1 cellular context compared by ENCODE assay signal in the genomic region with DNA sequence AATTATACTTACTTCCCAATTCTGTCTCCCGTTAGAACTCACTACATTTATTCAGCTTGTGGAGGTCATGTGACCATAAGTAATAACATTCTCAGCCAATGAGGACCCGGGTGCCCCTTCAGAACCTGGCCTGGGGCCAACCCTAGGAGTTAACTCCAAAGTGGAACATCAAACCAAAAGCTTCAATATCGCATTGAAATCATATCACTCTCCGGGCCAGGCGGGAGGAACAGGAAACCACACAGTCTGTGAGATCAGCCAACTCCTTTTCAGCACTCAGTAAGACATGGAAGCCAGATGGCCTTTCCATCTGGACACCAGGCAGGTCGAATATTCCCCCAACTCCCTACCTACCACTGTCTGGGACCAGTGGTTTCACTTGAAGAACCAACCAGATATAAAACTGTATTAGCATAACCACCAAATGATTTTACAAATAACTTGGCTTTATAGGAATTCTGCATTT.
TF ChIP-seq lines count a peak whose summit lies in the region.

No MANE protein-coding gene starts in this region.

TF ChIP-seq in K562, 482 proteins besides CTCF, POLR2A, EP300 and RAD21 (continued from another document and continues in another):
- TF ChIP-seq CXXC5 (CRISPR knock-in tag; IDR thresholded peaks at IDR 0.05) (peak; percentile 47), IRF1 (CRISPR knock-in tag; IDR thresholded peaks at IDR 0.05; ENCODE audit: borderline replicate concordance) (no peak), NEUROD1 (IDR thresholded peaks at IDR 0.05; ENCODE audit: borderline replicate concordance, low read depth, low read length, partially characterized antibody) (peak; percentile 25), TEAD1 (CRISPR knock-in tag; IDR thresholded peaks at IDR 0.05) (0 out of 4 replicates have a peak, but pooled peaks of 1 of the 2 experiments have one; percentile 11), MNT (conservative IDR thresholded peaks at IDR 0.05) (0 out of 4 replicates have a peak, but pooled peaks of 1 of the 2 experiments have one; percentile 14), ZNF24 (IDR thresholded peaks at IDR 0.05) (peak; percentile 1; the same call in 1 of the 2 replicates), TCF3 (CRISPR knock-in tag; IDR thresholded peaks at IDR 0.05) (peak; percentile 62), MEIS2 (IDR thresholded peaks at IDR 0.05; ENCODE audit: partially characterized antibody) (peak; percentile 56), POLR2AphosphoS5 (IDR thresholded peaks at IDR 0.05; ENCODE audit: control insufficient read depth, insufficient read depth, low read depth, low read length) (peak; percentile 71), RAD51 (IDR thresholded peaks at IDR 0.05; ENCODE audit: borderline replicate concordance, low read depth) (peak; percentile 94), ETV1 (tag; conservative IDR thresholded peaks at IDR 0.05; ENCODE audit: low read depth) (peak; percentile 84), ZC3H8 (IDR thresholded peaks at IDR 0.05) (no peak), NR2C2 (CRISPR knock-in tag; IDR thresholded peaks at IDR 0.05) (no peak), NR2C2 (tag; IDR thresholded peaks at IDR 0.05) (peak; percentile 41; the same call in 1 of the 2 replicates), CBFA2T3 (IDR thresholded peaks at IDR 0.05) (peak; percentile 70), NRF1 (conservative IDR thresholded peaks at IDR 0.05 in 1 of 2, IDR thresholded peaks at IDR 0.05 in 1 of 2) (0 out of 4 replicates have a peak, but pooled peaks of 1 of the 2 experiments have one; percentile 6), JUND (IDR thresholded peaks at IDR 0.05; ENCODE audit: borderline replicate concordance, low read depth, low read length) (peak; percentile 40; the same call in 1 of the 2 replicates), JUND (tag; IDR thresholded peaks at IDR 0.05; ENCODE audit: borderline replicate concordance, low read depth, low read length) (peak; percentile 51; the same call in 1 of the 3 replicates), ZNF146 (CRISPR knock-in tag; IDR thresholded peaks at IDR 0.05; ENCODE audit: unreplicated experiment) (no peak), SMARCC2 (IDR thresholded peaks at IDR 0.05; ENCODE audit: low read depth) (no peak), LARP7 (IDR thresholded peaks at IDR 0.05) (no peak), GABPA (tag; conservative IDR thresholded peaks at IDR 0.05; ENCODE audit: low read depth) (peak; percentile 67), ZNF197 (CRISPR knock-in tag; IDR thresholded peaks at IDR 0.05; ENCODE audit: low read depth) (no peak), DPF2 (IDR thresholded peaks at IDR 0.05) (peak; percentile 53), CTBP1 (IDR thresholded peaks at IDR 0.05; ENCODE audit: borderline replicate concordance) (0 out of 2 replicates have a peak, but pooled peaks have one; percentile 47)
- TF ChIP-seq, protein P1, sequence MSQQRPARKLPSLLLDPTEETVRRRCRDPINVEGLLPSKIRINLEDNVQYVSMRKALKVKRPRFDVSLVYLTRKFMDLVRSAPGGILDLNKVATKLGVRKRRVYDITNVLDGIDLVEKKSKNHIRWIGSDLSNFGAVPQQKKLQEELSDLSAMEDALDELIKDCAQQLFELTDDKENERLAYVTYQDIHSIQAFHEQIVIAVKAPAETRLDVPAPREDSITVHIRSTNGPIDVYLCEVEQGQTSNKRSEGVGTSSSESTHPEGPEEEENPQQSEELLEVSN (IDR thresholded peaks at IDR 0.05; ENCODE audit: borderline replicate concordance in 1 of 2, extremely low read depth in 1 of 2, insufficient read depth in 1 of 2, insufficient read length in 1 of 2, low read depth in 1 of 2, low read length in 1 of 2, poor library complexity in 1 of 2, severe bottlenecking in 1 of 2) = no peak
- TF ChIP-seq, protein P2, sequence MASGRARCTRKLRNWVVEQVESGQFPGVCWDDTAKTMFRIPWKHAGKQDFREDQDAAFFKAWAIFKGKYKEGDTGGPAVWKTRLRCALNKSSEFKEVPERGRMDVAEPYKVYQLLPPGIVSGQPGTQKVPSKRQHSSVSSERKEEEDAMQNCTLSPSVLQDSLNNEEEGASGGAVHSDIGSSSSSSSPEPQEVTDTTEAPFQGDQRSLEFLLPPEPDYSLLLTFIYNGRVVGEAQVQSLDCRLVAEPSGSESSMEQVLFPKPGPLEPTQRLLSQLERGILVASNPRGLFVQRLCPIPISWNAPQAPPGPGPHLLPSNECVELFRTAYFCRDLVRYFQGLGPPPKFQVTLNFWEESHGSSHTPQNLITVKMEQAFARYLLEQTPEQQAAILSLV (tag; IDR thresholded peaks at IDR 0.05) = no peak
- TF ChIP-seq, protein P3, sequence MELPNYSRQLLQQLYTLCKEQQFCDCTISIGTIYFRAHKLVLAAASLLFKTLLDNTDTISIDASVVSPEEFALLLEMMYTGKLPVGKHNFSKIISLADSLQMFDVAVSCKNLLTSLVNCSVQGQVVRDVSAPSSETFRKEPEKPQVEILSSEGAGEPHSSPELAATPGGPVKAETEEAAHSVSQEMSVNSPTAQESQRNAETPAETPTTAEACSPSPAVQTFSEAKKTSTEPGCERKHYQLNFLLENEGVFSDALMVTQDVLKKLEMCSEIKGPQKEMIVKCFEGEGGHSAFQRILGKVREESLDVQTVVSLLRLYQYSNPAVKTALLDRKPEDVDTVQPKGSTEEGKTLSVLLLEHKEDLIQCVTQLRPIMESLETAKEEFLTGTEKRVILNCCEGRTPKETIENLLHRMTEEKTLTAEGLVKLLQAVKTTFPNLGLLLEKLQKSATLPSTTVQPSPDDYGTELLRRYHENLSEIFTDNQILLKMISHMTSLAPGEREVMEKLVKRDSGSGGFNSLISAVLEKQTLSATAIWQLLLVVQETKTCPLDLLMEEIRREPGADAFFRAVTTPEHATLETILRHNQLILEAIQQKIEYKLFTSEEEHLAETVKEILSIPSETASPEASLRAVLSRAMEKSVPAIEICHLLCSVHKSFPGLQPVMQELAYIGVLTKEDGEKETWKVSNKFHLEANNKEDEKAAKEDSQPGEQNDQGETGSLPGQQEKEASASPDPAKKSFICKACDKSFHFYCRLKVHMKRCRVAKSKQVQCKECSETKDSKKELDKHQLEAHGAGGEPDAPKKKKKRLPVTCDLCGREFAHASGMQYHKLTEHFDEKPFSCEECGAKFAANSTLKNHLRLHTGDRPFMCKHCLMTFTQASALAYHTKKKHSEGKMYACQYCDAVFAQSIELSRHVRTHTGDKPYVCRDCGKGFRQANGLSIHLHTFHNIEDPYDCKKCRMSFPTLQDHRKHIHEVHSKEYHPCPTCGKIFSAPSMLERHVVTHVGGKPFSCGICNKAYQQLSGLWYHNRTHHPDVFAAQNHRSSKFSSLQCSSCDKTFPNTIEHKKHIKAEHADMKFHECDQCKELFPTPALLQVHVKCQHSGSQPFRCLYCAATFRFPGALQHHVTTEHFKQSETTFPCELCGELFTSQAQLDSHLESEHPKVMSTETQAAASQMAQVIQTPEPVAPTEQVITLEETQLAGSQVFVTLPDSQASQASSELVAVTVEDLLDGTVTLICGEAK (IDR thresholded peaks at IDR 0.05) = peak; percentile 28; the same call in 1 of the 2 replicates
- TF ChIP-seq, protein P3 (CRISPR knock-in tag; IDR thresholded peaks at IDR 0.05) = no peak
- TF ChIP-seq, protein P4, sequence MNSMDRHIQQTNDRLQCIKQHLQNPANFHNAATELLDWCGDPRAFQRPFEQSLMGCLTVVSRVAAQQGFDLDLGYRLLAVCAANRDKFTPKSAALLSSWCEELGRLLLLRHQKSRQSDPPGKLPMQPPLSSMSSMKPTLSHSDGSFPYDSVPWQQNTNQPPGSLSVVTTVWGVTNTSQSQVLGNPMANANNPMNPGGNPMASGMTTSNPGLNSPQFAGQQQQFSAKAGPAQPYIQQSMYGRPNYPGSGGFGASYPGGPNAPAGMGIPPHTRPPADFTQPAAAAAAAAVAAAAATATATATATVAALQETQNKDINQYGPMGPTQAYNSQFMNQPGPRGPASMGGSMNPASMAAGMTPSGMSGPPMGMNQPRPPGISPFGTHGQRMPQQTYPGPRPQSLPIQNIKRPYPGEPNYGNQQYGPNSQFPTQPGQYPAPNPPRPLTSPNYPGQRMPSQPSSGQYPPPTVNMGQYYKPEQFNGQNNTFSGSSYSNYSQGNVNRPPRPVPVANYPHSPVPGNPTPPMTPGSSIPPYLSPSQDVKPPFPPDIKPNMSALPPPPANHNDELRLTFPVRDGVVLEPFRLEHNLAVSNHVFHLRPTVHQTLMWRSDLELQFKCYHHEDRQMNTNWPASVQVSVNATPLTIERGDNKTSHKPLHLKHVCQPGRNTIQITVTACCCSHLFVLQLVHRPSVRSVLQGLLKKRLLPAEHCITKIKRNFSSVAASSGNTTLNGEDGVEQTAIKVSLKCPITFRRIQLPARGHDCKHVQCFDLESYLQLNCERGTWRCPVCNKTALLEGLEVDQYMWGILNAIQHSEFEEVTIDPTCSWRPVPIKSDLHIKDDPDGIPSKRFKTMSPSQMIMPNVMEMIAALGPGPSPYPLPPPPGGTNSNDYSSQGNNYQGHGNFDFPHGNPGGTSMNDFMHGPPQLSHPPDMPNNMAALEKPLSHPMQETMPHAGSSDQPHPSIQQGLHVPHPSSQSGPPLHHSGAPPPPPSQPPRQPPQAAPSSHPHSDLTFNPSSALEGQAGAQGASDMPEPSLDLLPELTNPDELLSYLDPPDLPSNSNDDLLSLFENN (IDR thresholded peaks at IDR 0.05; ENCODE audit: low read depth in 2 of 2, low read length in 2 of 2) = no peak
- TF ChIP-seq, protein P5, sequence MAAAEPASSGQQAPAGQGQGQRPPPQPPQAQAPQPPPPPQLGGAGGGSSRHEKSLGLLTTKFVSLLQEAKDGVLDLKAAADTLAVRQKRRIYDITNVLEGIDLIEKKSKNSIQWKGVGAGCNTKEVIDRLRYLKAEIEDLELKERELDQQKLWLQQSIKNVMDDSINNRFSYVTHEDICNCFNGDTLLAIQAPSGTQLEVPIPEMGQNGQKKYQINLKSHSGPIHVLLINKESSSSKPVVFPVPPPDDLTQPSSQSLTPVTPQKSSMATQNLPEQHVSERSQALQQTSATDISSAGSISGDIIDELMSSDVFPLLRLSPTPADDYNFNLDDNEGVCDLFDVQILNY (CRISPR knock-in tag; IDR thresholded peaks at IDR 0.05) = no peak
- TF ChIP-seq, protein P6, sequence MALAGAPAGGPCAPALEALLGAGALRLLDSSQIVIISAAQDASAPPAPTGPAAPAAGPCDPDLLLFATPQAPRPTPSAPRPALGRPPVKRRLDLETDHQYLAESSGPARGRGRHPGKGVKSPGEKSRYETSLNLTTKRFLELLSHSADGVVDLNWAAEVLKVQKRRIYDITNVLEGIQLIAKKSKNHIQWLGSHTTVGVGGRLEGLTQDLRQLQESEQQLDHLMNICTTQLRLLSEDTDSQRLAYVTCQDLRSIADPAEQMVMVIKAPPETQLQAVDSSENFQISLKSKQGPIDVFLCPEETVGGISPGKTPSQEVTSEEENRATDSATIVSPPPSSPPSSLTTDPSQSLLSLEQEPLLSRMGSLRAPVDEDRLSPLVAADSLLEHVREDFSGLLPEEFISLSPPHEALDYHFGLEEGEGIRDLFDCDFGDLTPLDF (CRISPR knock-in tag; IDR thresholded peaks at IDR 0.05) = peak; percentile 68; the same call in 1 of the 2 replicates
- TF ChIP-seq, protein P7, sequence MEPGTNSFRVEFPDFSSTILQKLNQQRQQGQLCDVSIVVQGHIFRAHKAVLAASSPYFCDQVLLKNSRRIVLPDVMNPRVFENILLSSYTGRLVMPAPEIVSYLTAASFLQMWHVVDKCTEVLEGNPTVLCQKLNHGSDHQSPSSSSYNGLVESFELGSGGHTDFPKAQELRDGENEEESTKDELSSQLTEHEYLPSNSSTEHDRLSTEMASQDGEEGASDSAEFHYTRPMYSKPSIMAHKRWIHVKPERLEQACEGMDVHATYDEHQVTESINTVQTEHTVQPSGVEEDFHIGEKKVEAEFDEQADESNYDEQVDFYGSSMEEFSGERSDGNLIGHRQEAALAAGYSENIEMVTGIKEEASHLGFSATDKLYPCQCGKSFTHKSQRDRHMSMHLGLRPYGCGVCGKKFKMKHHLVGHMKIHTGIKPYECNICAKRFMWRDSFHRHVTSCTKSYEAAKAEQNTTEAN (CRISPR knock-in tag; IDR thresholded peaks at IDR 0.05) = no peak
